14 cellular contexts compared by ENCODE assay signal in the genomic region with DNA sequence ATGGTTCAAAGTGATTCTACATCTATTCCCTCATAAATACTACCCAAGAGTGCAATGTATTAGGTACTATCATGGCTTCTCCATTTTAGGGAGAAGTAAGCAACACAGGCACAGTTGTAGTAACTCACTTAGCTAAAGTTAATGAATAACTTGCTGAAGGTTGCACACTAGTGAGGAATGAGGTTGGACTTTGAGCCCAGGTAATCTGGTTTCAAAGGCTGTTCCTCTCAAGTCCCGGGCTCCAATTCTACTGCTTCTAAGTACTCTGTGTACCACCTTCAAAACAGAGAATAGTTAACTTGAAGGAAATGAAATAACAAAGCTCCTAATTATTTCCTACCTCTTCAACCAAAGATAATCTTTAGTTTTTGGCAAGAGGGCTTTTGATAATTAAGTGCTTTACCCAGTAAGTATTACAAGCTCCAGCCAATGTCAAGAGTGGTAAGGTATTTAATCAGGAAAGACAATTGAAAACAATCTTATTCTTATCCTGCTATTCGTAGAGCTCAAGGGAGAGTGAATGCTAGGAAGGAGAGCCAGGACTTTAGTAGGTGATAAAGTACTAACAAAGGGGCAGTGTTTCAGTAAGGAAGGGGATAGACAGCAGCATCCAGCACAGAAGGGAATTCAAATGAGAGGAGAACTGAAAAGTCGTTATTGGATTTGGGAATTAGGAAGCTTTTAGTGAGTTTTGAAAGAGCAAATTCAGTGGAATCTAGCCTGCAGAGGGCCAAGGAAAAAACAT.
A peak's percentile ranks its signal among the peaks of the same experiment; 100 is the strongest.
DNase-seq lines count a peak whose midpoint lies in the region; ATAC-seq lines count a peak whose summit lies in the region.
"Had no signal": no experiment of that assay in that cellular context is flagged by ENCODE, and none has a peak within 500 bp of the region (broad histone marks: within the 10 kb centered on the region; RNA-seq: fewer than 3 reads in every experiment).

No MANE protein-coding gene starts in this region.

- intact Hi-C loops in left colon (cut with DNase I, micrococcal nuclease) = no loop called here
- intact Hi-C loops in Right ventricle myocardium superior (cut with DNase I) = no loop called here

- in situ Hi-C loops in KBM-7 (cut with MboI; ENCODE audit: low pct_unique_long_range_greater_than_20kb, low sequenced_read_pairs) = no loop called here

- ATAC-seq in GM18870 (IDR thresholded peaks at IDR 0.05; ENCODE audit: unreplicated experiment) (peak; percentile 61), left colon (peak; percentile 98), Right ventricle myocardium superior (ENCODE audit: poor library complexity) (no peak)
- ATAC-seq: foreskin keratinocyte, sciatic nerve had no signal

- peak; percentile 86 for DNase-seq in NCI-H526 treated with DMSO at 0.1 percent for 48 hours (lab: John Stamatoyannopoulos, UW)
- peak; percentile 15 to 62 for DNase-seq in left colon
- peak; percentile 31 for DNase-seq in renal cortical epithelial cell (ENCODE audit: low read depth)
- DNase-seq in NCI-H345 (lab: John Stamatoyannopoulos, UW) = no peak
- DNase-seq in Right ventricle myocardium superior = no peak
- no peak for DNase-seq in KBM-7
- no peak for DNase-seq in central memory CD4-positive, alpha-beta T cell
- DNase-seq: activated effector memory CD4-positive, alpha-beta T cell treated with Interleukin-2 at 50 U/mL for 16 hours; amniotic stem cell; foreskin keratinocyte; SHP77 treated with DMSO at 0.1 percent for 48 hours; T-helper 2 cell had no signal

Comparison
In these comparisons a context has a peak if more than half of its experiments do, and no peak if none do; other contexts are left out.
1. DNase-seq: peak in NCI-H526 treated with DMSO at 0.1 percent for 48 hours (single experiment), left colon (2 of 2) and renal cortical epithelial cell (single experiment); none in NCI-H345 (single experiment), Right ventricle myocardium superior (single experiment), KBM-7 (single experiment) and central memory CD4-positive, alpha-beta T cell (single experiment).